9 cellular contexts compared by ENCODE assay signal in genomic region chr2:28717339-28717758, GRCh38. TPM values are rescaled to one million over a fixed set of nuclear protein-coding genes. Genes with fewer than 3 reads are reported as not detected.
DNase-seq lines count a peak whose midpoint lies in the region; ATAC-seq and TF ChIP-seq lines count a peak whose summit lies in the region.
"Had no signal": no experiment of that assay in that cellular context is flagged by ENCODE, and none has a peak within 500 bp of the region (broad histone marks: within the 10 kb centered on the region; RNA-seq: fewer than 3 reads in every experiment).

No MANE protein-coding gene starts in this region.

- 22 to 38% (median 30%) methylated on average over 5 of the region's 5 CpGs for WGBS in psoas muscle, 3 donors

- DNase-seq in HK-2 (ENCODE audit: unreplicated experiment) (peak; percentile 62), SKM-1 (lab: John Stamatoyannopoulos, UW; ENCODE audit: unreplicated experiment) (peak; percentile 96), Right ventricle myocardium inferior (ENCODE audit: missing footprints) (peak; percentile 75), psoas muscle (peak; percentile 78 to 85), SK-N-DZ (ENCODE audit: low spot score) (no peak), NCI-H1930 (lab: John Stamatoyannopoulos, UW) (no peak)
- DNase-seq in effector memory CD4-positive, alpha-beta T cell: no peak
- DNase-seq in activated CD4-positive, alpha-beta T cell treated with anti-CD3 and anti-CD28 coated beads for 48 hours: no peak

- peak; percentile 87 for ATAC-seq in Right ventricle myocardium inferior
- peak; percentile 94 to 97 (median 95) for ATAC-seq in psoas muscle

- H3K36me3 ChIP-seq in psoas muscle (ENCODE audit: insufficient read depth in 1 of 2, low read depth in 1 of 2): no peaks in the 10 kb centered on the region
- no peaks in the 10 kb centered on the region for H3K36me3 ChIP-seq in effector memory CD4-positive, alpha-beta T cell (ENCODE audit: control insufficient read depth, insufficient read depth, low read length)
- H3K36me3 ChIP-seq: ovary had no signal

- H3K4me3 ChIP-seq in psoas muscle: no peak overlapping the region
- no peak overlapping the region for H3K4me3 ChIP-seq in effector memory CD4-positive, alpha-beta T cell (ENCODE audit: insufficient read depth, low read depth, low read length, poor library complexity, severe bottlenecking)
- H3K4me3 ChIP-seq: ovary had no signal

- peaks cover 15% of the 10 kb centered on the region for H3K4me1 ChIP-seq in psoas muscle
- H3K4me1 ChIP-seq in effector memory CD4-positive, alpha-beta T cell (ENCODE audit: control insufficient read depth, insufficient read depth, low read length, poor library complexity, severe bottlenecking): no peaks in the 10 kb centered on the region

- H3K9me3 ChIP-seq in psoas muscle: no peaks in the 10 kb centered on the region
- H3K9me3 ChIP-seq in effector memory CD4-positive, alpha-beta T cell (ENCODE audit: control insufficient read depth, low read length): no peaks in the 10 kb centered on the region
- H3K9me3 ChIP-seq: ovary had no signal

- TF ChIP-seq CTCF in psoas muscle (IDR thresholded peaks at IDR 0.05): no peak

- H3K27ac ChIP-seq in psoas muscle: peak overlapping the region; percentile 94
- no peak overlapping the region for H3K27ac ChIP-seq in effector memory CD4-positive, alpha-beta T cell (ENCODE audit: insufficient read depth, low read length, poor library complexity, severe bottlenecking)
- H3K27ac ChIP-seq: ovary had no signal

- H3K27me3 ChIP-seq in psoas muscle (ENCODE audit: insufficient read depth in 3 of 3, low read length in 2 of 3): no peaks in the 10 kb centered on the region
- no peaks in the 10 kb centered on the region for H3K27me3 ChIP-seq in effector memory CD4-positive, alpha-beta T cell (replicated peaks; ENCODE audit: control insufficient read depth, insufficient read depth, low read length, poor library complexity, severe bottlenecking)
- H3K27me3 ChIP-seq: ovary had no signal

- intact Hi-C loops in Right ventricle myocardium inferior (cut with DNase I) (no loop called here), psoas muscle (cut with DNase I) (loop anchor here in 1 of 2 donors (5.0 to 10.0 kb wide), 2 partner anchors 35 to 123 kb away; partner anchors contain the start of gene PPP1CB)

RNA-seq across cellular contexts. Expression of gene PPP1CB, which starts 34.3 kb away (rescaled TPM):
- total RNA-seq in Right ventricle myocardium inferior (397 TPM), psoas muscle (100 to 1,000 TPM; 448 to 628 (median 556) TPM)
- 100 to 1,000 TPM; 191 to 373 (median 226) TPM for polyA plus RNA-seq in psoas muscle
- polyA plus RNA-seq in SK-N-DZ (2014; cell fraction: cytosol; rRNA removed): 57.9 and 61.4 TPM in 2 replicates
- 30.6 and 33.5 TPM in 2 replicates for polyA plus RNA-seq in SK-N-DZ (2014; cell fraction: nucleus; rRNA removed)

Comparison
In these comparisons a context has a peak if more than half of its experiments do, and no peak if none do; other contexts are left out.
1. DNase-seq: peak in HK-2 (single experiment), SKM-1 (single experiment), Right ventricle myocardium inferior (single experiment) and psoas muscle (2 of 2); none in effector memory CD4-positive, alpha-beta T cell (0 of 3), activated CD4-positive, alpha-beta T cell treated with anti-CD3 and anti-CD28 coated beads for 48 hours (single experiment), SK-N-DZ (single experiment) and NCI-H1930 (0 of 2).